9 cellular contexts compared by ENCODE assay signal in the genomic region with DNA sequence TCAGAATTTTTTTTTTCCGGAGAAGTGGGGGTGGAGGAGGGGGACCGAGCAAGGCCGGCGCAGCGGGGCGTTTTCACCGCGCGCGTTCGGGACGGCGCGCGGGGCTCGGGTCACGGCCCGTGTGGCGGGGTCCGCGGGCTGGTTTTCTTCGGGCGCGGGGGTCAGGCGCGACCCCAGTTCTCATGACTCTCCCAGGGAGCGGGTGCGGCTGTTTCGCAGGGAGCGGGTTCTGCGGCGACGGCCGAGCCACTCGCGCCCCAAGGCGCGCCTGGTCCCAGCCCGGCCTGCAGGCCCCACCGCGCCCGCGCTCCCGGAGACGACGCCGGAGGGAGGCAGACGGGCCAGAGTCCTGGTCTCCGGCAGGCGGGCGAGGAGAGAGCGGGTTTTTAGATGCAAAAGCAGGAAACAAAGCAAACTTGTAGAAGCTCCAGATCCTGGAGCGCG. TPM values are rescaled to one million over a fixed set of nuclear protein-coding genes. Genes with fewer than 3 reads are reported as not detected.
A peak's percentile ranks its signal among the peaks of the same experiment; 100 is the strongest.
DNase-seq lines count a peak whose midpoint lies in the region; ATAC-seq and TF ChIP-seq lines count a peak whose summit lies in the region.
"Had no signal": no experiment of that assay in that cellular context is flagged by ENCODE, and none has a peak within 500 bp of the region (broad histone marks: within the 10 kb centered on the region; RNA-seq: fewer than 3 reads in every experiment).

No MANE protein-coding gene starts in this region.

- peak overlapping the region; percentile 86 for H3K4me3 Mint-ChIP-seq in osteocyte (ENCODE audit: unreplicated experiment)
- H3K4me3 Mint-ChIP-seq in activated CD4-positive, alpha-beta memory T cell treated with anti-CD3 and anti-CD28 coated beads for 36 hours: no peak overlapping the region

- H3K27me3 Mint-ChIP-seq in osteocyte (ENCODE audit: unreplicated experiment): no peaks in the 10 kb centered on the region
- H3K27me3 Mint-ChIP-seq in activated CD4-positive, alpha-beta memory T cell treated with anti-CD3 and anti-CD28 coated beads for 36 hours: peaks cover 58% of the 10 kb centered on the region

- peaks cover 0 to 5% (median 0%) of the 10 kb centered on the region in 4 donors for H3K9me3 ChIP-seq in Peyer's patch

- peaks cover 46% of the 10 kb centered on the region for H3K4me1 Mint-ChIP-seq in osteocyte (ENCODE audit: unreplicated experiment)
- peaks cover 27% of the 10 kb centered on the region for H3K4me1 Mint-ChIP-seq in activated CD4-positive, alpha-beta memory T cell treated with anti-CD3 and anti-CD28 coated beads for 36 hours (ENCODE audit: low read depth)

- TF ChIP-seq CTCF in C4-2B (conservative IDR thresholded peaks at IDR 0.05): no peak
- TF ChIP-seq CTCF in Peyer's patch (IDR thresholded peaks at IDR 0.05): no peak
- TF ChIP-seq CTCF in fibroblast of mammary gland (conservative IDR thresholded peaks at IDR 0.05; ENCODE audit: control insufficient read depth, insufficient read depth, low read depth, low read length): no peak
- no peak for TF ChIP-seq CTCF in osteocyte (IDR thresholded peaks at IDR 0.05)

- no peaks in the 10 kb centered on the region for H3K36me3 ChIP-seq in Peyer's patch

- POLR2A ChIA-PET in activated CD4-positive, alpha-beta memory T cell treated with anti-CD3 and anti-CD28 coated beads for 36 hours (lab: Charles Lee): no interaction called here

- H3K27me3 ChIP-seq in Peyer's patch: no peaks in the 10 kb centered on the region

- ATAC-seq in HG02852 (IDR thresholded peaks at IDR 0.05; ENCODE audit: unreplicated experiment) (no peak), GM18502 (IDR thresholded peaks at IDR 0.05; ENCODE audit: poor library complexity, unreplicated experiment) (no peak)

- TF ChIP-seq POLR2A in Peyer's patch (IDR thresholded peaks at IDR 0.05): no peak

- CTCF ChIA-PET in activated CD4-positive, alpha-beta memory T cell treated with anti-CD3 and anti-CD28 coated beads for 36 hours (lab: Charles Lee): interaction anchor here (1.2 to 1.8 kb wide), 2 partner anchors 86 to 89 kb away, joined by 3 to 10 read pairs; no protein-coding TSS in a partner anchor

- peak overlapping the region; percentile 34 to 91 (median 66) for H3K4me3 ChIP-seq in Peyer's patch
- H3K4me3 ChIP-seq in fibroblast of mammary gland (ENCODE audit: control insufficient read depth, low read depth, low read length): peak overlapping the region; percentile 66

- H3K36me3 Mint-ChIP-seq in osteocyte (ENCODE audit: unreplicated experiment): no peaks in the 10 kb centered on the region
- peaks cover 2% of the 10 kb centered on the region for H3K36me3 Mint-ChIP-seq in activated CD4-positive, alpha-beta memory T cell treated with anti-CD3 and anti-CD28 coated beads for 36 hours
- H3K36me3 Mint-ChIP-seq: T-cell had no signal

- H3K27ac ChIP-seq in C4-2B: peak overlapping the region; percentile 95
- H3K27ac ChIP-seq in Peyer's patch: peak overlapping the region; percentile 59 to 95 (median 90)

- intact Hi-C loops in activated CD4-positive, alpha-beta memory T cell treated with anti-CD3 and anti-CD28 coated beads for 36 hours (cut with micrococcal nuclease): loop anchor here (5.0 kb wide), 3 partner anchors 86 to 1584 kb away; a partner anchor contains a TSS

- H3K27ac Mint-ChIP-seq in osteocyte (ENCODE audit: unreplicated experiment): peak overlapping the region; percentile 86
- no peak overlapping the region for H3K27ac Mint-ChIP-seq in activated CD4-positive, alpha-beta memory T cell treated with anti-CD3 and anti-CD28 coated beads for 36 hours
- H3K27ac Mint-ChIP-seq: T-cell had no signal

- no peak for DNase-seq in Peyer's patch
- DNase-seq in fibroblast of mammary gland (ENCODE audit: low read depth): peak; percentile 26
- DNase-seq in osteocyte (ENCODE audit: extremely low spot score, unreplicated experiment): no peak
- no peak for DNase-seq in activated CD4-positive, alpha-beta memory T cell treated with anti-CD3 and anti-CD28 coated beads for 36 hours
- DNase-seq in activated CD4-positive, alpha-beta T cell treated with anti-CD3 and anti-CD28 coated beads for 1 hour: no peak

- H3K9me3 Mint-ChIP-seq in osteocyte (ENCODE audit: unreplicated experiment): no peaks in the 10 kb centered on the region
- no peaks in the 10 kb centered on the region for H3K9me3 Mint-ChIP-seq in activated CD4-positive, alpha-beta memory T cell treated with anti-CD3 and anti-CD28 coated beads for 36 hours
- H3K9me3 Mint-ChIP-seq: T-cell had no signal

- H3K4me1 ChIP-seq in Peyer's patch: peaks cover 11 to 63% (median 24%) of the 10 kb centered on the region in 4 donors

RNA-seq across cellular contexts. Expression of a gene that starts 1.0 kb away (rescaled TPM):
- 10 to 100 TPM; 11.6 to 43.0 (median 23.9) TPM for total RNA-seq in Peyer's patch
- 55.7 and 57.0 TPM in 2 replicates for total RNA-seq in osteocyte
- under 1 TPM in 1 of 2 experiments, not detected in 1; 0.10 TPM for total RNA-seq in activated CD4-positive, alpha-beta memory T cell treated with anti-CD3 and anti-CD28 coated beads for 36 hours

Comparison
In these comparisons a context has a peak if more than half of its experiments do, and no peak if none do; other contexts are left out.
1. RNA of a gene that starts 1.0 kb away (total RNA-seq): 55.7 to 57.0 TPM in osteocyte and 11.6 to 43.0 TPM in Peyer's patch; 0.10 TPM in activated CD4-positive, alpha-beta memory T cell treated with anti-CD3 and anti-CD28 coated beads for 36 hours; every median in the first group is over 10 times any median in the second.